1 cellular context compared by ENCODE assay signal in genomic region chr4:38980903-38981676, GRCh38.
TF ChIP-seq lines count a peak whose summit lies in the region.

No MANE protein-coding gene starts in this region.

TF ChIP-seq in GM12878, 131 proteins besides CTCF, POLR2A, EP300 and RAD21 (continued from another document):
- TF ChIP-seq USF1 (IDR thresholded peaks at IDR 0.05; ENCODE audit: borderline replicate concordance, extremely low read length, insufficient read depth, low read depth, low read length) (no peak), JUNB (IDR thresholded peaks at IDR 0.05) (peak; percentile 48), POU2F2 (IDR thresholded peaks at IDR 0.05; ENCODE audit: borderline replicate concordance, low read depth, low read length) (no peak; the same call in 2 of the 3 replicates), CBFB (IDR thresholded peaks at IDR 0.05; ENCODE audit: low read depth) (no peak), USF2 (IDR thresholded peaks at IDR 0.05; ENCODE audit: borderline replicate concordance, low read depth, low read length) (no peak), ZSCAN29 (IDR thresholded peaks at IDR 0.05) (no peak), SMAD5 (IDR thresholded peaks at IDR 0.05; ENCODE audit: low read depth) (no peak), ZNF24 (IDR thresholded peaks at IDR 0.05) (no peak), LARP7 (IDR thresholded peaks at IDR 0.05) (no peak), SPI1 (IDR thresholded peaks at IDR 0.05; ENCODE audit: borderline replicate concordance, insufficient read depth, low read depth, low read length) (no peak), ZNF687 (IDR thresholded peaks at IDR 0.05) (peak; percentile 11; the same call in 1 of the 2 replicates), BCL11A (IDR thresholded peaks at IDR 0.05; ENCODE audit: low read depth, low read length) (peak; percentile 34; the same call in 1 of the 2 replicates), KLF5 (IDR thresholded peaks at IDR 0.05; ENCODE audit: partially characterized antibody) (no peak), EED (IDR thresholded peaks at IDR 0.05; ENCODE audit: low read depth) (0 out of 2 replicates have a peak, but pooled peaks have one; percentile 38), CREM (IDR thresholded peaks at IDR 0.05; ENCODE audit: low read depth) (peak; percentile 63; the same call in 1 of the 2 replicates), DPF2 (IDR thresholded peaks at IDR 0.05) (no peak), MYC (IDR thresholded peaks at IDR 0.05; ENCODE audit: insufficient read depth, insufficient read length, insufficient replicate concordance, low read length, severe bottlenecking) (no peak), SRF (IDR thresholded peaks at IDR 0.05; ENCODE audit: low read depth in 2 of 2, low read length in 2 of 2) (peak in 1 of 2 experiments; percentile 87; a peak in 2 of 4 replicates)
